In genomic region chr1:112983540-112984131, GRCh38 we compare ENCODE assay signal across 20 cellular contexts. TPM values are rescaled to one million over a fixed set of nuclear protein-coding genes. Genes with fewer than 3 reads are reported as not detected.
DNase-seq lines count a peak whose midpoint lies in the region; ATAC-seq and TF ChIP-seq lines count a peak whose summit lies in the region.
"Had no signal": no experiment of that assay in that cellular context is flagged by ENCODE, and none has a peak within 500 bp of the region (broad histone marks: within the 10 kb centered on the region; RNA-seq: fewer than 3 reads in every experiment).

No MANE protein-coding gene starts in this region.

- peaks cover 13% of the 10 kb centered on the region for H3K36me3 Mint-ChIP-seq in activated T-cell treated with anti-CD3 and anti-CD28 coated beads, Interleukin-2, amount 50 U/mL, for 24 hours (ENCODE audit: low read depth)

- H3K27me3 Mint-ChIP-seq in activated T-cell treated with anti-CD3 and anti-CD28 coated beads, Interleukin-2, amount 50 U/mL, for 24 hours = no peaks in the 10 kb centered on the region

- ATAC-seq in Right ventricle myocardium inferior (peak; percentile 17), left cardiac atrium (no peak), left ventricle myocardium superior (peak; percentile 26), GM19035 (IDR thresholded peaks at IDR 0.05; ENCODE audit: unreplicated experiment) (no peak)
- ATAC-seq: Panc1, SK-N-SH treated with all-trans-retinoic acid at 6 μM for 48 hours had no signal

- H2AFZ ChIP-seq in OCI-LY3 (ENCODE audit: low read depth, low read length) = no peak overlapping the region

- peak overlapping the region; percentile 26; the same call in 1 of the 2 replicates for H3K9ac ChIP-seq in OCI-LY3 (ENCODE audit: low read length)

- no peaks in the 10 kb centered on the region for H3K9me3 ChIP-seq in OCI-LY3 (ENCODE audit: insufficient read depth, low read length)
- H3K9me3 ChIP-seq: thoracic aorta had no signal

- H4K20me1 ChIP-seq in OCI-LY3 (ENCODE audit: insufficient read depth, low read length) = no peaks in the 10 kb centered on the region

- H3K9me3 Mint-ChIP-seq in activated T-cell treated with anti-CD3 and anti-CD28 coated beads, Interleukin-2, amount 50 U/mL, for 24 hours = no peaks in the 10 kb centered on the region
- H3K9me3 Mint-ChIP-seq: nephron had no signal

- no peaks in the 10 kb centered on the region; the same call in 1 of the 2 replicates for H3K79me2 ChIP-seq in OCI-LY3 (ENCODE audit: low read length)

- no peak overlapping the region for H3K27ac Mint-ChIP-seq in activated T-cell treated with anti-CD3 and anti-CD28 coated beads, Interleukin-2, amount 50 U/mL, for 24 hours
- H3K27ac Mint-ChIP-seq: nephron had no signal

- no peak overlapping the region for H3K4me3 Mint-ChIP-seq in activated T-cell treated with anti-CD3 and anti-CD28 coated beads, Interleukin-2, amount 50 U/mL, for 24 hours
- H3K4me3 Mint-ChIP-seq: nephron had no signal

- intact Hi-C loops in Right ventricle myocardium inferior (cut with DNase I) (loop anchor here (2.0 kb wide), 1 partner anchor 15 kb away; no protein-coding TSS in a partner anchor), left cardiac atrium (cut with DNase I) (no loop called here), left ventricle myocardium superior (cut with micrococcal nuclease) (no loop called here)

- H3K36me3 ChIP-seq in OCI-LY3 (replicated peaks; ENCODE audit: low read depth, low read length) (peaks cover 6% of the 10 kb centered on the region), H7 (replicated peaks; ENCODE audit: control insufficient read depth, insufficient read depth, low read length) (no peaks in the 10 kb centered on the region)

- peak overlapping the region; percentile 66 for H3K27ac ChIP-seq in OCI-LY3 (ENCODE audit: low read length)
- H3K27ac ChIP-seq: C4-2B, thoracic aorta had no signal

- no peak for TF ChIP-seq CTCF in OCI-LY3 (IDR thresholded peaks at IDR 0.05; ENCODE audit: low read depth, low read length)

- DNase-seq in Right ventricle myocardium inferior (ENCODE audit: missing footprints) (no peak), left cardiac atrium (no peak), left ventricle myocardium superior (no peak), H7 (no peak), AG08395 (ENCODE audit: low spot score) (no peak)
- no peak for DNase-seq in activated T-cell treated with anti-CD3 and anti-CD28 coated beads, Interleukin-2, amount 50 U/mL, for 24 hours
- DNase-seq: activated CD4-positive, alpha-beta T cell treated with anti-CD3 and anti-CD28 coated beads, Interleukin-2, amount 50 U/mL, for 1 hour; activated naive CD4-positive, alpha-beta T cell treated with Interleukin-2 at 50 U/mL for 16 hours; cerebellar nuclear complex; DMS153; effector memory CD4-positive, alpha-beta T cell; NCI-H1105; NCI-H526 had no signal

- H3K4me3 ChIP-seq in OCI-LY3 (ENCODE audit: low read length) (peak overlapping the region; percentile 57), H7 (ENCODE audit: insufficient read depth, low read depth, low read length) (no peak overlapping the region)
- H3K4me3 ChIP-seq: thoracic aorta had no signal

- H3K4me1 ChIP-seq in OCI-LY3 (ENCODE audit: low read length) = peaks cover 33% of the 10 kb centered on the region

- peak overlapping the region; percentile 81 for H3K4me2 ChIP-seq in OCI-LY3 (ENCODE audit: low read length)

- H3K4me1 Mint-ChIP-seq in activated T-cell treated with anti-CD3 and anti-CD28 coated beads, Interleukin-2, amount 50 U/mL, for 24 hours (ENCODE audit: low read depth) = peaks cover 2% of the 10 kb centered on the region

- H3K27me3 ChIP-seq in OCI-LY3 (ENCODE audit: low read depth, low read length) (no peaks in the 10 kb centered on the region), H7 (ENCODE audit: control insufficient read depth, insufficient read depth, low read length) (no peaks in the 10 kb centered on the region)

RNA-seq across cellular contexts. Expression of gene SLC16A1, which starts 27.6 kb away (rescaled TPM):
- 137 TPM for total RNA-seq in Right ventricle myocardium inferior
- total RNA-seq in left cardiac atrium = 10 to 100 TPM; 54.0 to 80.0 TPM
- total RNA-seq in left ventricle myocardium superior = 123 TPM
- 352 and 393 TPM in 2 replicates for total RNA-seq in H7 (2014; rRNA removed; shearing (Covaris generic))

Comparison
In these comparisons a context has a peak if more than half of its experiments do, and no peak if none do; other contexts are left out.
1. ATAC-seq: peak in Right ventricle myocardium inferior (single experiment) and left ventricle myocardium superior (single experiment); none in left cardiac atrium (0 of 2) and GM19035 (single experiment).